Comparison of ENCODE assay signal across 2 cellular contexts in genomic region chr10:74000892-74001669, GRCh38.
TF ChIP-seq lines count a peak whose summit lies in the region.

No MANE protein-coding gene starts in this region.

TF ChIP-seq in GM12878, 131 proteins besides CTCF, POLR2A, EP300 and RAD21:
- TF ChIP-seq PML (IDR thresholded peaks at IDR 0.05; ENCODE audit: low read length), result no peak
- no peak for TF ChIP-seq ZZZ3 (IDR thresholded peaks at IDR 0.05; ENCODE audit: control insufficient read depth, insufficient read length, low read depth)
- no peak for TF ChIP-seq MTA3 (IDR thresholded peaks at IDR 0.05; ENCODE audit: borderline replicate concordance, low read length)
- no peak for TF ChIP-seq ZBTB11 (CRISPR knock-in tag; IDR thresholded peaks at IDR 0.05)
- no peak for TF ChIP-seq MYB (IDR thresholded peaks at IDR 0.05; ENCODE audit: borderline replicate concordance, low read depth, low read length)

TF ChIP-seq in GM12891, 5 proteins besides CTCF, POLR2A, EP300 and RAD21:
- TF ChIP-seq POU2F2 (IDR thresholded peaks at IDR 0.05; ENCODE audit: low read depth, low read length), result no peak
